ENCODE assay signal across 40 cellular contexts in the genomic region with DNA sequence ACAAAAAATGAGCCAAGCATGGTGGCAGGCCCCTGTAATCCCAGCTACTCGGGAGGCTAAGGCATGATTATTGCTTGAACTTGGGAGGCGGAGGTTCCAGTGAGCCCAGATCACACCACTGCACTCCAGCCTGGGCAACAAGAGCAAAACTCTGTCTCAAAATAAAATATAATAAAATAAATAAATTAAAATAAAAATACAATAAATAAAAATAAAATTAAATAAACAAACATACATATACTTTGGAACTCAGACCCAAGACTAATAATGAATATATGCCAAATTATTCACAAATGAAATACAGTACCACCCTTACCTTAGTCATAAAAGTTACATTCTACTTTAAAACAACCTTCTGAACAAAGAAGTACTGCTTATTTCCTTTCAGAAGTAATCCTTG.
"Had no signal": no experiment of that assay in that cellular context is flagged by ENCODE, and none has a peak within 500 bp of the region (broad histone marks: within the 10 kb centered on the region; RNA-seq: fewer than 3 reads in every experiment).

No MANE protein-coding gene starts in this region.

- FAIRE-seq: astrocyte, bronchial epithelial cell had no signal

- H3K36me3 ChIP-seq: adrenal gland, ascending aorta, brain microvascular endothelial cell, breast epithelium, cardiac muscle cell had no signal

- H3K4me3 Mint-ChIP-seq: activated naive CD4-positive, alpha-beta T cell treated with anti-CD3 and anti-CD28 coated beads for 36 hours; activated naive CD4-positive, alpha-beta T cell treated with anti-CD3 and anti-CD28 coated beads, Interleukin-2, amount 10 ng/mL, durations not matched to agents 7 days and 5 days; activated naive CD4-positive, alpha-beta T cell treated with anti-CD3 and anti-CD28 coated beads, Interleukin-2, amount 50 U/mL, for 24 hours; activated naive CD8-positive, alpha-beta T cell; activated naive CD8-positive, alpha-beta T cell treated with anti-CD3 and anti-CD28 coated beads for 36 hours; activated naive CD8-positive, alpha-beta T cell treated with anti-CD3 and anti-CD28 coated beads, Interleukin-2, amount 10 ng/mL, durations not matched to agents 7 days and 5 days; activated naive CD8-positive, alpha-beta T cell treated with anti-CD3 and anti-CD28 coated beads, Interleukin-2, amount 50 U/mL, for 24 hours; activated T-cell treated with anti-CD3 and anti-CD28 coated beads, Interleukin-2, amount 50 U/mL, for 24 hours; activated T-cell treated with anti-CD3 and anti-CD28 coated beads, Interleukin-2, amount 50 U/mL, for 4 hours; activated T-cell treated with anti-CD3 and anti-CD28 coated beads, Interleukin-2, amount 50 U/mL, for 72 hours; activated T-helper 1 cell treated with anti-CD3 and anti-CD28 coated beads, Interleukin-12 subunit alpha, Interleukin-12 subunit beta, Interleukin-2, Interleukin-4 antibody, amounts not matched to agents 30 ng/mL and 10 ng/mL and 1 ng/mL, durations not matched to agents 14 hours and 24 hours and 36 hours; activated T-helper 17 cell treated with anti-CD3 and anti-CD28 coated beads, Interleukin-2, amount 50 U/mL, for 72 hours; brain; central memory CD8-positive, alpha-beta T cell had no signal

- H3K4me3 ChIP-seq: adrenal gland, ascending aorta, body of pancreas, breast epithelium, cardiac muscle cell had no signal

- H3K27me3 ChIP-seq: adrenal gland, ascending aorta, body of pancreas, brain microvascular endothelial cell, breast epithelium, cardiac muscle cell had no signal

- H3K27ac Mint-ChIP-seq: activated naive CD4-positive, alpha-beta T cell treated with anti-CD3 and anti-CD28 coated beads for 36 hours; activated naive CD4-positive, alpha-beta T cell treated with anti-CD3 and anti-CD28 coated beads, Interleukin-2, amount 10 ng/mL, durations not matched to agents 7 days and 5 days; activated naive CD4-positive, alpha-beta T cell treated with anti-CD3 and anti-CD28 coated beads, Interleukin-2, amount 50 U/mL, for 24 hours; activated naive CD4-positive, alpha-beta T cell treated with anti-CD3 and anti-CD28 coated beads, Interleukin-2, amount 50 U/mL, for 72 hours; activated naive CD8-positive, alpha-beta T cell; activated naive CD8-positive, alpha-beta T cell treated with anti-CD3 and anti-CD28 coated beads for 36 hours; activated naive CD8-positive, alpha-beta T cell treated with anti-CD3 and anti-CD28 coated beads, Interleukin-2, amount 10 ng/mL, durations not matched to agents 7 days and 5 days; activated naive CD8-positive, alpha-beta T cell treated with anti-CD3 and anti-CD28 coated beads, Interleukin-2, amount 50 U/mL, for 24 hours; activated T-cell treated with anti-CD3 and anti-CD28 coated beads, Interleukin-2, amount 50 U/mL, for 24 hours; activated T-cell treated with anti-CD3 and anti-CD28 coated beads, Interleukin-2, amount 50 U/mL, for 72 hours; activated T-helper 1 cell treated with anti-CD3 and anti-CD28 coated beads, Interleukin-12 subunit alpha, Interleukin-12 subunit beta, Interleukin-2, Interleukin-4 antibody, amounts not matched to agents 30 ng/mL and 10 ng/mL and 1 ng/mL, durations not matched to agents 14 hours and 24 hours and 36 hours; activated T-helper 17 cell treated with anti-CD3 and anti-CD28 coated beads, Interleukin-2, amount 50 U/mL, for 72 hours; activated T-helper 2 cell treated with anti-CD3 and anti-CD28 coated beads, Interferon-gamma antibody, Interleukin-2, Interleukin-4, amounts not matched to agents 10 μg/mL and 5 μg/mL and 100 μg/mL, durations not matched to agents 14 hours and 24 hours and 36 hours had no signal

- ATAC-seq: activated naive CD4-positive, alpha-beta T cell treated with anti-CD3 and anti-CD28 coated beads, Interleukin-2, amount 50 U/mL, for 72 hours; activated naive CD8-positive, alpha-beta T cell treated with anti-CD3 and anti-CD28 coated beads, Interleukin-2, amount 50 U/mL, for 24 hours; activated T-cell treated with anti-CD3 and anti-CD28 coated beads, Interleukin-2, amount 50 U/mL, for 4 hours; activated T-cell treated with anti-CD3 and anti-CD28 coated beads, Interleukin-2, amount 50 U/mL, for 72 hours; activated T-helper 17 cell treated with anti-CD3 and anti-CD28 coated beads, Interleukin-2, amount 50 U/mL, for 72 hours; body of pancreas had no signal

- H3K27ac ChIP-seq: adrenal gland, ascending aorta, body of pancreas, brain microvascular endothelial cell, breast epithelium, cardiac muscle cell had no signal

- DNase-seq: activated effector memory CD4-positive, alpha-beta T cell treated with anti-CD3 and anti-CD28 coated beads, Interleukin-2, amount 50 U/mL, for 16 hours; activated effector memory CD4-positive, alpha-beta T cell treated with Interleukin-2 at 50 U/mL for 16 hours; activated gamma-delta T cell; activated gamma-delta T cell treated with Interleukin-2 at 50 U/mL for 16 hours; activated naive CD4-positive, alpha-beta T cell; activated naive CD4-positive, alpha-beta T cell treated with anti-CD3 and anti-CD28 coated beads for 36 hours; activated naive CD4-positive, alpha-beta T cell treated with anti-CD3 and anti-CD28 coated beads, Interleukin-2, amount 10 ng/mL, durations not matched to agents 7 days and 5 days; activated naive CD4-positive, alpha-beta T cell treated with anti-CD3 and anti-CD28 coated beads, Interleukin-2, amount 50 U/mL, for 16 hours; activated naive CD4-positive, alpha-beta T cell treated with Interleukin-2 at 50 U/mL for 16 hours; activated naive CD8-positive, alpha-beta T cell treated with anti-CD3 and anti-CD28 coated beads for 36 hours; activated naive CD8-positive, alpha-beta T cell treated with anti-CD3 and anti-CD28 coated beads, Interleukin-2, amount 10 ng/mL, durations not matched to agents 7 days and 5 days; activated naive CD8-positive, alpha-beta T cell treated with anti-CD3 and anti-CD28 coated beads, Interleukin-2, amount 50 U/mL, for 24 hours; activated T-cell treated with anti-CD3 and anti-CD28 coated beads, Interleukin-2, amount 50 U/mL, for 1 hour; activated T-cell treated with anti-CD3 and anti-CD28 coated beads, Interleukin-2, amount 50 U/mL, for 24 hours; activated T-cell treated with anti-CD3 and anti-CD28 coated beads, Interleukin-2, amount 50 U/mL, for 4 hours; activated T-cell treated with anti-CD3 and anti-CD28 coated beads, Interleukin-2, amount 50 U/mL, for 48 hours; activated T-cell treated with anti-CD3 and anti-CD28 coated beads, Interleukin-2, amount 50 U/mL, for 72 hours; adrenal gland; amniotic stem cell; amygdala; anterior cingulate cortex; aorta; body of pancreas; brain microvascular endothelial cell; caudate nucleus; central memory CD4-positive, alpha-beta T cell; cerebellar nuclear complex had no signal

- H3K9me3 Mint-ChIP-seq: activated T-cell treated with anti-CD3 and anti-CD28 coated beads, Interleukin-2, amount 50 U/mL, for 24 hours; activated T-cell treated with anti-CD3 and anti-CD28 coated beads, Interleukin-2, amount 50 U/mL, for 4 hours had no signal

- H3K4me1 ChIP-seq: adrenal gland, ascending aorta, body of pancreas, breast epithelium had no signal

- H3K9me3 ChIP-seq: adrenal gland, ascending aorta, body of pancreas, breast epithelium had no signal

- H3K27me3 Mint-ChIP-seq: activated naive CD4-positive, alpha-beta T cell treated with anti-CD3 and anti-CD28 coated beads, Interleukin-2, amount 10 ng/mL, durations not matched to agents 7 days and 5 days; activated naive CD4-positive, alpha-beta T cell treated with anti-CD3 and anti-CD28 coated beads, Interleukin-2, amount 50 U/mL, for 24 hours; activated naive CD8-positive, alpha-beta T cell; activated naive CD8-positive, alpha-beta T cell treated with anti-CD3 and anti-CD28 coated beads for 36 hours; activated naive CD8-positive, alpha-beta T cell treated with anti-CD3 and anti-CD28 coated beads, Interleukin-2, amount 10 ng/mL, durations not matched to agents 7 days and 5 days; activated naive CD8-positive, alpha-beta T cell treated with anti-CD3 and anti-CD28 coated beads, Interleukin-2, amount 50 U/mL, for 24 hours; activated T-cell treated with anti-CD3 and anti-CD28 coated beads, Interleukin-2, amount 50 U/mL, for 24 hours; activated T-helper 17 cell treated with anti-CD3 and anti-CD28 coated beads, Interleukin-2, amount 50 U/mL, for 72 hours; brain; central memory CD8-positive, alpha-beta T cell had no signal
